ENCODE assay signal across 8 cellular contexts in the genomic region with DNA sequence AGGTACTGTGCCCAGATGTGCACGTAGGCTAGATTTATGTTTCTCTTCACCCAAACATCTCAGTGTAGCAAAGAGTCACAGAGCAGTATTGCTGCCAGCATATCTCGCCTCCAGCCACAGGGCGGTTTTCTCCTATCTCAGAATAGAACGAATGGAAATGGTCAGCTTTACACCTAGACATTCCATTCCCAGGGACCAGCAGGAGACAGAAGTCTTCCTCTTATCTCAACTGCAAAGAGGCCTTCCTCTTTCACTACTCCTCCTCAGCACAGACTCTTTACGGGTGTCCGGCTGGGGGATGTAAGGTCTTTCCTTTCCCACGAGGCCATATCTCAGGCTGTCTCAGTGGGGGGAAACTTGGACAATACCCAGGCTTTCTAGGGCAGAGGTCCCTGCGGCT. TPM values are rescaled to one million over a fixed set of nuclear protein-coding genes. Genes with fewer than 3 reads are reported as not detected.
DNase-seq lines count a peak whose midpoint lies in the region; ATAC-seq and TF ChIP-seq lines count a peak whose summit lies in the region.
"Not testable (repeated sequence)": the region's sequence is repeated elsewhere in the genome, so short reads cannot be mapped to it uniquely, and the experiment has no call there.

No MANE protein-coding gene starts in this region.

- not testable (repeated sequence) for H3K27me3 Mint-ChIP-seq in activated T-cell treated with anti-CD3 and anti-CD28 coated beads, Interleukin-2, amount 50 U/mL, for 72 hours (ENCODE audit: low read depth)
- H3K27me3 Mint-ChIP-seq in dendritic cell treated with granulocyte-macrophage colony-stimulating factor and Interleukin-4, amounts not matched to agents 40 ng/mL and 50 ng/mL, for 4 days = peaks cover 28% of the 10 kb centered on the region
- peaks cover 3 to 15% (median 6%) of the 10 kb centered on the region in 5 donors for H3K27me3 Mint-ChIP-seq in naive thymus-derived CD8-positive, alpha-beta T cell

- not testable (repeated sequence) for ATAC-seq in activated T-cell treated with anti-CD3 and anti-CD28 coated beads, Interleukin-2, amount 50 U/mL, for 72 hours (replicated peaks in 1 of 2); naive thymus-derived CD8-positive, alpha-beta T cell

- H3K27ac ChIP-seq in ACC112 (ENCODE audit: low read depth, low read length); SK-N-MC; skeletal muscle tissue (ENCODE audit: low read depth, low read length): not testable (repeated sequence)
- peak overlapping the region; percentile 96 for H3K27ac ChIP-seq in hepatocyte

- H3K4me1 Mint-ChIP-seq in activated T-cell treated with anti-CD3 and anti-CD28 coated beads, Interleukin-2, amount 50 U/mL, for 72 hours (ENCODE audit: low read depth) = peaks cover 34% of the 10 kb centered on the region
- H3K4me1 Mint-ChIP-seq in dendritic cell treated with granulocyte-macrophage colony-stimulating factor and Interleukin-4, amounts not matched to agents 40 ng/mL and 50 ng/mL, for 4 days (ENCODE audit: low read depth) = peaks cover 24% of the 10 kb centered on the region
- H3K4me1 Mint-ChIP-seq in naive thymus-derived CD8-positive, alpha-beta T cell = peaks cover 9 to 34% (median 28%) of the 10 kb centered on the region in 4 donors

- not testable (repeated sequence) for H4K20me1 ChIP-seq in hepatocyte (ENCODE audit: insufficient read depth, poor library complexity, severe bottlenecking)

- H3K9ac ChIP-seq in SK-N-MC (ENCODE audit: insufficient read length); skeletal muscle tissue (ENCODE audit: low read depth in 1 of 3, low read length in 3 of 3): not testable (repeated sequence)

- H3K4me3 Mint-ChIP-seq in activated T-cell treated with anti-CD3 and anti-CD28 coated beads, Interleukin-2, amount 50 U/mL, for 72 hours = peak overlapping the region; percentile 76 to 86
- H3K4me3 Mint-ChIP-seq in dendritic cell treated with granulocyte-macrophage colony-stimulating factor and Interleukin-4, amounts not matched to agents 40 ng/mL and 50 ng/mL, for 4 days = peak overlapping the region; percentile 89
- H3K4me3 Mint-ChIP-seq in naive thymus-derived CD8-positive, alpha-beta T cell = peak overlapping the region; percentile 87 to 98 (median 94)

- in situ Hi-C loops in HAP-1 (cut with MboI; ENCODE audit: low sequenced_read_pairs) = not testable (repeated sequence)

- H3K27ac Mint-ChIP-seq in activated T-cell treated with anti-CD3 and anti-CD28 coated beads, Interleukin-2, amount 50 U/mL, for 72 hours = peak overlapping the region; percentile 1
- peak overlapping the region; percentile 91 for H3K27ac Mint-ChIP-seq in dendritic cell treated with granulocyte-macrophage colony-stimulating factor and Interleukin-4, amounts not matched to agents 40 ng/mL and 50 ng/mL, for 4 days
- peak overlapping the region; percentile 55 to 96 (median 80) for H3K27ac Mint-ChIP-seq in naive thymus-derived CD8-positive, alpha-beta T cell

- not testable (repeated sequence) for H3K9me2 ChIP-seq in hepatocyte (replicated peaks; ENCODE audit: insufficient read depth)

- intact Hi-C loops in dendritic cell treated with granulocyte-macrophage colony-stimulating factor and Interleukin-4, amounts not matched to agents 40 ng/mL and 50 ng/mL, for 4 days (cut with micrococcal nuclease) = loop anchor here (5.0 kb wide), 1 partner anchor 36 kb away; the partner anchor contains the start of gene ZNF761

- H3K27me3 ChIP-seq in ACC112 (ENCODE audit: insufficient read depth, low read length); HAP-1 (ENCODE audit: low read depth); hepatocyte: not testable (repeated sequence)
- peaks cover under 1 to 11% (median 9%) of the 10 kb centered on the region in 3 donors for H3K27me3 ChIP-seq in skeletal muscle tissue (ENCODE audit: control insufficient read depth in 3 of 3, insufficient read depth in 3 of 3, low read length in 3 of 3)

- not testable (repeated sequence) for H3K9me3 Mint-ChIP-seq in activated T-cell treated with anti-CD3 and anti-CD28 coated beads, Interleukin-2, amount 50 U/mL, for 72 hours
- peaks cover 27% of the 10 kb centered on the region for H3K9me3 Mint-ChIP-seq in dendritic cell treated with granulocyte-macrophage colony-stimulating factor and Interleukin-4, amounts not matched to agents 40 ng/mL and 50 ng/mL, for 4 days
- peaks cover 2 to 70% (median 27%) of the 10 kb centered on the region in 9 donors for H3K9me3 Mint-ChIP-seq in naive thymus-derived CD8-positive, alpha-beta T cell

- not testable (repeated sequence) for H3K36me3 ChIP-seq in ACC112 (ENCODE audit: insufficient read depth, low read length); HAP-1 (replicated peaks); SK-N-MC (ENCODE audit: insufficient read depth, low read length); hepatocyte (replicated peaks; ENCODE audit: insufficient read depth, low read depth); skeletal muscle tissue (ENCODE audit: control insufficient read depth in 3 of 3, insufficient read depth in 3 of 3, low read length in 3 of 3)

- POLR2A ChIA-PET in naive thymus-derived CD8-positive, alpha-beta T cell (lab: Charles Lee) = not testable (repeated sequence)

- peaks cover 14 to 34% of the 10 kb centered on the region in 2 donors for H3K36me3 Mint-ChIP-seq in activated T-cell treated with anti-CD3 and anti-CD28 coated beads, Interleukin-2, amount 50 U/mL, for 72 hours (ENCODE audit: insufficient read depth in 2 of 2)
- H3K36me3 Mint-ChIP-seq in dendritic cell treated with granulocyte-macrophage colony-stimulating factor and Interleukin-4, amounts not matched to agents 40 ng/mL and 50 ng/mL, for 4 days (ENCODE audit: low read depth) = peaks cover 24% of the 10 kb centered on the region
- peaks cover 10 to 39% (median 27%) of the 10 kb centered on the region in 3 donors for H3K36me3 Mint-ChIP-seq in naive thymus-derived CD8-positive, alpha-beta T cell

- not testable (repeated sequence) for H3K9me3 ChIP-seq in HAP-1; SK-N-MC (ENCODE audit: low read depth, low read length); hepatocyte (ENCODE audit: low read depth); skeletal muscle tissue (ENCODE audit: control insufficient read depth in 3 of 3, low read length in 3 of 3)

- H2AFZ ChIP-seq in ACC112 (ENCODE audit: low read length, unreplicated experiment) = not testable (repeated sequence)
- peak overlapping the region; percentile 40 for H2AFZ ChIP-seq in hepatocyte

- peak in 1 of 2 experiments; percentile 9 for DNase-seq in HAP-1 (ENCODE audit: low spot score in 2 of 2)
- not testable (repeated sequence) for DNase-seq in SK-N-MC (ENCODE audit: low read depth, low spot score); activated T-cell treated with anti-CD3 and anti-CD28 coated beads, Interleukin-2, amount 50 U/mL, for 72 hours; hepatocyte (ENCODE audit: low spot score); naive thymus-derived CD8-positive, alpha-beta T cell

- not testable (repeated sequence) for TF ChIP-seq CTCF in hepatocyte (IDR thresholded peaks at IDR 0.05; ENCODE audit: poor library complexity)

- H3K79me2 ChIP-seq in ACC112 (ENCODE audit: control insufficient read depth, insufficient read depth, low read length, unreplicated experiment) = not testable (repeated sequence)
- peaks cover 37% of the 10 kb centered on the region for H3K79me2 ChIP-seq in hepatocyte

- WGBS in hepatocyte (ENCODE audit: low lambda C conversion rate, missing lambda C conversion rate) = 3% methylated on average over 8 of the region's 8 CpGs

- H3K4me2 ChIP-seq in hepatocyte = peak overlapping the region; percentile 95

- peak overlapping the region; percentile 88 for H3K4me3 ChIP-seq in ACC112 (ENCODE audit: low read depth, low read length)
- peak overlapping the region; percentile 75 for H3K4me3 ChIP-seq in HAP-1
- peak overlapping the region; percentile 84 for H3K4me3 ChIP-seq in SK-N-MC
- H3K4me3 ChIP-seq in hepatocyte = peak overlapping the region; percentile 65
- peak overlapping the region in 2 of 3 donors; percentile 74 to 81 for H3K4me3 ChIP-seq in skeletal muscle tissue (ENCODE audit: low read length in 3 of 3)

- H3K4me1 ChIP-seq in ACC112 (ENCODE audit: control insufficient read depth, insufficient read depth, low read length, unreplicated experiment); hepatocyte (ENCODE audit: insufficient read depth); skeletal muscle tissue (ENCODE audit: control insufficient read depth in 3 of 3, insufficient read depth in 3 of 3, low read length in 3 of 3): not testable (repeated sequence)
- peaks cover 11% of the 10 kb centered on the region for H3K4me1 ChIP-seq in HAP-1

RNA-seq across cellular contexts. Expression of gene ZNF813, which starts 1.1 kb away (rescaled TPM):
- total RNA-seq in activated T-cell treated with anti-CD3 and anti-CD28 coated beads, Interleukin-2, amount 50 U/mL, for 72 hours = 1 to 10 TPM; 7.9 to 8.2 TPM
- 7.7 and 8.6 TPM in 2 replicates for total RNA-seq in hepatocyte
- 2.3 and 2.8 TPM in 2 replicates for polyA plus RNA-seq in hepatocyte
- total RNA-seq in naive thymus-derived CD8-positive, alpha-beta T cell = 10 to 100 TPM in 1 of 2 experiments, 1 to 10 TPM in 1; 10.0 to 11.0 TPM
- 1 to 10 TPM; 4.8 to 6.9 (median 6.6) TPM for polyA plus RNA-seq in naive thymus-derived CD8-positive, alpha-beta T cell
- 3.1 TPM for total RNA-seq in skeletal muscle tissue

RNA-seq across cellular contexts. Expression of gene ZNF761, which starts 36.8 kb away (rescaled TPM):
- total RNA-seq in activated T-cell treated with anti-CD3 and anti-CD28 coated beads, Interleukin-2, amount 50 U/mL, for 72 hours = 10 to 100 TPM; 16.1 to 21.0 TPM
- total RNA-seq in hepatocyte (27.7 and 28.1 TPM in 2 replicates), skeletal muscle tissue (4.2 TPM)
- polyA plus RNA-seq in hepatocyte = 11.5 and 13.5 TPM in 2 replicates
- 10 to 100 TPM; 17.9 to 19.1 TPM for total RNA-seq in naive thymus-derived CD8-positive, alpha-beta T cell
- polyA plus RNA-seq in naive thymus-derived CD8-positive, alpha-beta T cell = 10 to 100 TPM in 2 of 3 donors, 1 to 10 TPM in 1; 7.9 to 11.0 (median 10.1) TPM

Comparison
In these comparisons a context has a peak if more than half of its experiments do, and no peak if none do; other contexts are left out.
1. H3K27ac Mint-ChIP-seq: peak in every context shown above with its lines; median percentile 91 in dendritic cell treated with granulocyte-macrophage colony-stimulating factor and Interleukin-4, amounts not matched to agents 40 ng/mL and 50 ng/mL, for 4 days; 80 in naive thymus-derived CD8-positive, alpha-beta T cell; 1 in activated T-cell treated with anti-CD3 and anti-CD28 coated beads, Interleukin-2, amount 50 U/mL, for 72 hours.